15 cellular contexts compared by ENCODE assay signal in genomic region chr18:11304900-11305299, GRCh38.
DNase-seq lines count a peak whose midpoint lies in the region; ATAC-seq, FAIRE-seq and TF ChIP-seq lines count a peak whose summit lies in the region.
"Had no signal": no experiment of that assay in that cellular context is flagged by ENCODE, and none has a peak within 500 bp of the region (broad histone marks: within the 10 kb centered on the region; RNA-seq: fewer than 3 reads in every experiment).

No MANE protein-coding gene starts in this region.

- no peak overlapping the region for H3K4ac ChIP-seq in H1 (replicated peaks; ENCODE audit: insufficient read length, low read depth, low read length)

- H2AFZ ChIP-seq in H1 (ENCODE audit: low read length), result peak overlapping the region; percentile 85; the same call in 1 of the 2 replicates
- H2AFZ ChIP-seq: GM23248 had no signal

- H3K4me3 ChIP-seq in H1 (ENCODE audit: extremely low read depth in 1 of 4, insufficient read depth in 2 of 4, low read depth in 3 of 4, low read length in 4 of 4), result no peak overlapping the region
- H3K4me3 ChIP-seq: GM23248 had no signal

- ATAC-seq in GM18861 (IDR thresholded peaks at IDR 0.05; ENCODE audit: unreplicated experiment), result no peak

- no peak overlapping the region for H2BK20ac ChIP-seq in H1 (ENCODE audit: low read length)

- no peaks in the 10 kb centered on the region for H3K27me3 ChIP-seq in H1 (replicated peaks in 1 of 4; ENCODE audit: control insufficient read depth in 3 of 4, extremely low read depth in 1 of 4, insufficient read depth in 3 of 4, low read length in 3 of 4)

- H3K9me3 Mint-ChIP-seq in neural crest cell, result peaks cover 22% of the 10 kb centered on the region

- peaks cover 0 to 4% (median 1%) of the 10 kb centered on the region in 4 experiments; a peak in 3 of 7 replicates for H3K4me1 ChIP-seq in H1 (replicated peaks in 1 of 4; ENCODE audit: control insufficient read depth in 3 of 4, insufficient read depth in 4 of 4, low read length in 3 of 4)

- H2BK5ac ChIP-seq in H1 (ENCODE audit: low read depth, low read length), result no peak overlapping the region

- 0 out of 4 replicates have a peak, but pooled peaks cover 0 to 4% of the 10 kb centered on the region in 2 experiments for H3K9me3 ChIP-seq in H1 (ENCODE audit: insufficient read depth in 2 of 2, low read depth in 1 of 2, low read length in 1 of 2)

- no peaks in the 10 kb centered on the region for H3K79me1 ChIP-seq in H1 (ENCODE audit: low read depth, low read length)

- no peak overlapping the region for H2BK120ac ChIP-seq in H1 (replicated peaks; ENCODE audit: low read depth, low read length)

- no peaks in the 10 kb centered on the region for H3K79me2 ChIP-seq in H1 (ENCODE audit: control insufficient read depth in 1 of 2, insufficient read depth in 2 of 2, low read length in 2 of 2)

- FAIRE-seq in H1 (lab: Jason Lieb, UNC), result peak; percentile 52
- FAIRE-seq: A204.1, GM12892 had no signal

- H3K9ac ChIP-seq in H1 (replicated peaks in 1 of 4; ENCODE audit: extremely low read depth in 1 of 4, low read depth in 3 of 4, low read length in 3 of 4), result no peak overlapping the region
- H3K9ac ChIP-seq: GM23248 had no signal

- H3K23me2 ChIP-seq in H1 (ENCODE audit: low read depth, low read length), result no peaks in the 10 kb centered on the region

- no peak overlapping the region for H3K14ac ChIP-seq in H1 (ENCODE audit: insufficient read length)

- no peak overlapping the region; the same call in 1 of the 2 replicates for H3K27ac ChIP-seq in H1 (ENCODE audit: low read depth, low read length)
- H3K27ac ChIP-seq: GM23248 had no signal

- no peaks in the 10 kb centered on the region for H3K36me3 ChIP-seq in H1 (ENCODE audit: control insufficient read depth in 2 of 4, insufficient read depth in 4 of 4, low read length in 3 of 4)

- peak overlapping the region; percentile 93 for H3K27ac Mint-ChIP-seq in neural crest cell (ENCODE audit: unreplicated experiment)
- H3K27ac Mint-ChIP-seq: B cell; CD4-positive, alpha-beta T cell; H9 had no signal

- no peak overlapping the region for H2BK12ac ChIP-seq in H1 (ENCODE audit: low read depth, low read length)

- H4K91ac ChIP-seq in H1 (replicated peaks; ENCODE audit: insufficient read length, low read length), result no peak overlapping the region

- no peak overlapping the region for H3K4me2 ChIP-seq in H1 (ENCODE audit: insufficient read depth in 1 of 2, low read depth in 2 of 2, low read length in 2 of 2)

- no peak overlapping the region for H3K18ac ChIP-seq in H1 (ENCODE audit: extremely low read depth, low read length)

- H2BK15ac ChIP-seq in H1 (ENCODE audit: low read length), result no peak overlapping the region

- peaks cover 28% of the 10 kb centered on the region for H3K4me1 Mint-ChIP-seq in neural crest cell
- H3K4me1 Mint-ChIP-seq: B cell had no signal

- no peak for TF ChIP-seq RAD21 in H1 (IDR thresholded peaks at IDR 0.05 in 1 of 2, conservative IDR thresholded peaks at IDR 0.05 in 1 of 2; ENCODE audit: low read depth in 2 of 2, low read length in 2 of 2)

- H4K20me1 ChIP-seq in H1 (replicated peaks in 1 of 2; ENCODE audit: control insufficient read depth in 1 of 2, insufficient read depth in 2 of 2, low read length in 2 of 2), result no peaks in the 10 kb centered on the region

- CTCF ChIA-PET in H1 (lab: Charles Lee; ENCODE audit: partially characterized antibody), result no interaction called here

- TF ChIP-seq CTCF in H1 (IDR thresholded peaks at IDR 0.05; ENCODE audit: control extremely low read depth in 1 of 3, insufficient read depth in 1 of 3, low read depth in 1 of 3, low read length in 3 of 3) (no peak), neural crest cell (conservative IDR thresholded peaks at IDR 0.05) (no peak)

- H3K27me3 Mint-ChIP-seq in neural crest cell (ENCODE audit: low read depth), result no peaks in the 10 kb centered on the region

- DNase-seq in HT1080 (ENCODE audit: low read depth) (peak; percentile 36), H1 (ENCODE audit: low read depth in 1 of 2, low spot score in 2 of 2) (no peak), neural crest cell (ENCODE audit: low read depth, low spot score) (no peak), NCI-H345 (lab: John Stamatoyannopoulos, UW) (no peak), GDM1 (lab: John Stamatoyannopoulos, UW) (no peak), LoVo (ENCODE audit: low spot score) (no peak)
- DNase-seq: C1 segment of cervical spinal cord; CD4-positive, alpha-beta T cell; DMS79; GM23248; H9 had no signal

- POLR2A ChIA-PET in H1 (lab: Charles Lee; ENCODE audit: partially characterized antibody), result no interaction called here

- no peak overlapping the region for H4K5ac ChIP-seq in H1 (ENCODE audit: insufficient read length, low read depth, low read length)

- H3K56ac ChIP-seq in H1 (replicated peaks; ENCODE audit: insufficient read length, low read depth, low read length), result no peak overlapping the region

- WGBS in H1 (ENCODE audit: extremely low coverage in 1 of 2, insufficient coverage in 1 of 2, insufficient read length in 1 of 2, insufficient replicate concordance in 2 of 2, low coverage in 1 of 2, low lambda C conversion rate in 2 of 2, missing lambda C conversion rate in 1 of 2), 2 experiments, result 95% methylated on average over 3 of the region's 3 CpGs; no CpG with 5 or more reads in 1 of the 2 experiments

- H3K36me3 Mint-ChIP-seq in neural crest cell (ENCODE audit: low read depth), result peaks cover 28% of the 10 kb centered on the region

- no peak overlapping the region for H3K23ac ChIP-seq in H1 (ENCODE audit: insufficient read length)

- no peak overlapping the region for H2AK5ac ChIP-seq in H1 (ENCODE audit: low read depth, low read length)

- H3K4me3 Mint-ChIP-seq in neural crest cell, result peak overlapping the region; percentile 9
- H3K4me3 Mint-ChIP-seq: B cell; CD4-positive, alpha-beta T cell; H9 had no signal

- no peak overlapping the region for H4K8ac ChIP-seq in H1 (ENCODE audit: extremely low read depth, insufficient read depth, low read length)

- no peak for TF ChIP-seq EP300 in H1 (IDR thresholded peaks at IDR 0.05; ENCODE audit: borderline replicate concordance in 1 of 2, low read depth in 2 of 2, low read length in 2 of 2)

- no peak for TF ChIP-seq POLR2A in H1 (IDR thresholded peaks at IDR 0.05; ENCODE audit: control extremely low read depth in 1 of 2, low read depth in 2 of 2, low read length in 2 of 2)

TF ChIP-seq in H1, 55 proteins besides CTCF, POLR2A, EP300 and RAD21:
- no peak for TF ChIP-seq SUZ12 (IDR thresholded peaks at IDR 0.05; ENCODE audit: low read length)
- TF ChIP-seq HDAC2 (IDR thresholded peaks at IDR 0.05; ENCODE audit: borderline replicate concordance in 1 of 2, low read depth in 2 of 2, low read length in 2 of 2), result no peak
